In genomic region chr6:37532122-37532521, GRCh38 we compare ENCODE assay signal across 33 cellular contexts.
"Had no signal": no experiment of that assay in that cellular context is flagged by ENCODE, and none has a peak within 500 bp of the region (broad histone marks: within the 10 kb centered on the region; RNA-seq: fewer than 3 reads in every experiment).

No MANE protein-coding gene starts in this region.

- H3K4me3 Mint-ChIP-seq: activated CD4-positive, alpha-beta T cell treated with anti-CD3 and anti-CD28 coated beads, Interleukin-2, amount 10 ng/mL, durations not matched to agents 24 days and 14 days; activated CD8-positive, alpha-beta T cell treated with anti-CD3 and anti-CD28 coated beads for 36 hours; activated T-cell treated with anti-CD3 and anti-CD28 coated beads, Interleukin-2, amount 50 U/mL, for 72 hours; activated T-helper 17 cell treated with anti-CD3 and anti-CD28 coated beads, Interleukin-2, amount 50 U/mL, for 72 hours; T-helper 2 cell treated with Interferon-gamma antibody and Interleukin-4, amounts not matched to agents 5 μg/mL and 100 μg/mL, for 36 hours had no signal

- DNase-seq: activated CD4-positive, alpha-beta T cell treated with anti-CD3 and anti-CD28 coated beads, Interleukin-2, amount 10 ng/mL, durations not matched to agents 24 days and 14 days; activated CD4-positive, alpha-beta T cell treated with anti-CD3 and anti-CD28 coated beads, Interleukin-2, amount 50 U/mL, for 4 hours; activated CD8-positive, alpha-beta T cell treated with anti-CD3 and anti-CD28 coated beads for 36 hours; activated effector memory CD4-positive, alpha-beta T cell treated with anti-CD3 and anti-CD28 coated beads, Interleukin-2, amount 50 U/mL, for 16 hours; activated naive CD4-positive, alpha-beta T cell; activated T-cell treated with anti-CD3 and anti-CD28 coated beads, Interleukin-2, amount 50 U/mL, for 1 hour; activated T-cell treated with anti-CD3 and anti-CD28 coated beads, Interleukin-2, amount 50 U/mL, for 72 hours; adrenal gland; body of pancreas; caudate nucleus; MM.1S; MV-4-11; NCI-H1092; NCI-H1436 treated with DMSO at 0.1 percent for 48 hours; NCI-H1694 treated with DMSO at 0.1 percent for 48 hours; NCI-H2029; NCI-H345; NCI-H510A; NCI-H526; NCI-H748 treated with DMSO at 0.1 percent for 48 hours; NK-92 treated with Interleukin-12 subunit alpha and Interleukin-12 subunit beta, amount 100 ng/mL, for 24 hours; PC-3; SIG-M5 had no signal

- H3K27ac Mint-ChIP-seq: activated CD4-positive, alpha-beta T cell treated with anti-CD3 and anti-CD28 coated beads, Interleukin-2, amount 10 ng/mL, durations not matched to agents 24 days and 14 days; activated CD8-positive, alpha-beta T cell treated with anti-CD3 and anti-CD28 coated beads for 36 hours; activated naive CD4-positive, alpha-beta T cell treated with anti-CD3 and anti-CD28 coated beads, Interleukin-2, amount 50 U/mL, for 72 hours; activated T-cell treated with anti-CD3 and anti-CD28 coated beads, Interleukin-2, amount 50 U/mL, for 72 hours; activated T-helper 17 cell treated with anti-CD3 and anti-CD28 coated beads, Interleukin-2, amount 50 U/mL, for 72 hours; T-helper 2 cell treated with Interferon-gamma antibody and Interleukin-4, amounts not matched to agents 5 μg/mL and 100 μg/mL, for 36 hours had no signal

- H3K36me3 ChIP-seq: adrenal gland had no signal

- H3K4me1 Mint-ChIP-seq: activated T-helper 17 cell treated with anti-CD3 and anti-CD28 coated beads, Interleukin-2, amount 50 U/mL, for 72 hours had no signal

- ATAC-seq: activated CD8-positive, alpha-beta T cell treated with anti-CD3 and anti-CD28 coated beads for 36 hours; activated naive CD4-positive, alpha-beta T cell treated with anti-CD3 and anti-CD28 coated beads, Interleukin-2, amount 50 U/mL, for 72 hours; activated T-cell treated with anti-CD3 and anti-CD28 coated beads, Interleukin-2, amount 50 U/mL, for 72 hours; activated T-helper 17 cell treated with anti-CD3 and anti-CD28 coated beads, Interleukin-2, amount 50 U/mL, for 72 hours; body of pancreas; PC-3; Right ventricle myocardium inferior had no signal

- FAIRE-seq: astrocyte, bronchial epithelial cell, RCC 7860, TTC549 had no signal

- H3K27me3 Mint-ChIP-seq: activated CD8-positive, alpha-beta T cell treated with anti-CD3 and anti-CD28 coated beads for 36 hours; activated T-helper 17 cell treated with anti-CD3 and anti-CD28 coated beads, Interleukin-2, amount 50 U/mL, for 72 hours had no signal

- H3K9me3 Mint-ChIP-seq: activated CD4-positive, alpha-beta T cell treated with anti-CD3 and anti-CD28 coated beads, Interleukin-2, amount 10 ng/mL, durations not matched to agents 24 days and 14 days; activated CD8-positive, alpha-beta T cell treated with anti-CD3 and anti-CD28 coated beads for 36 hours; activated naive CD4-positive, alpha-beta T cell treated with anti-CD3 and anti-CD28 coated beads, Interleukin-2, amount 50 U/mL, for 72 hours; activated T-cell treated with anti-CD3 and anti-CD28 coated beads, Interleukin-2, amount 50 U/mL, for 72 hours; activated T-helper 17 cell treated with anti-CD3 and anti-CD28 coated beads, Interleukin-2, amount 50 U/mL, for 72 hours; T-helper 2 cell treated with Interferon-gamma antibody and Interleukin-4, amounts not matched to agents 5 μg/mL and 100 μg/mL, for 36 hours had no signal

- H3K27ac ChIP-seq: adrenal gland, body of pancreas, RWPE1, SK-N-MC had no signal

- H3K9me3 ChIP-seq: adrenal gland, body of pancreas had no signal

- H3K4me3 ChIP-seq: adrenal gland, body of pancreas, SK-N-MC had no signal

- H3K36me3 Mint-ChIP-seq: activated naive CD4-positive, alpha-beta T cell treated with anti-CD3 and anti-CD28 coated beads, Interleukin-2, amount 50 U/mL, for 72 hours had no signal
